ENCODE assay signal across 2 cellular contexts in the genomic region with DNA sequence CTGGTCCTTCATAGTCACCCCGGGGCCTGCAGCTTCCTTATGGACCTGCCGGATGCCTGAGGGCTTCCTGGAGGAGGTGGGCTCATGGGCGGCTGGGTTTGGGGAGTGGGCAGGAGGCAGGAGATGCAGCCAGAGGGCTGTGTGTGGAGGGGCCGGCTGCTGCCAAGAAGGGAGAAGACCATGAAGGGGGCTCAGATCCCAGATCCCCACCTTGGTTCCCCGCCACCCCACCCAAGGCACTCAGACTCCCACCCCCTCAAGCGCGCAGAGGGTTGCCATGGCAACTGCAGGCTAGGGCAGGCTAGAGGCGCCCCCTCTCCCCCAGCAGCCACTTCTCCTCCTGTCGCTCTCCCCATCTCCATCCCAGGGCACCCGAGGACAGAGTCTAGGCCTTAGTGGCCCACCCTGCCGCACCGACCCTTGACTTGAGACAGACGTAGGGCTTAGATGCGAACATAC.
TF ChIP-seq lines count a peak whose summit lies in the region.

No MANE protein-coding gene starts in this region.

TF ChIP-seq in K562, 482 proteins besides CTCF, POLR2A, EP300 and RAD21:
- TF ChIP-seq ZFP36 (IDR thresholded peaks at IDR 0.05; ENCODE audit: low read depth, low read length, partially characterized antibody) (peak; percentile 64), MEIS2 (IDR thresholded peaks at IDR 0.05; ENCODE audit: partially characterized antibody) (no peak), RFX1 (IDR thresholded peaks at IDR 0.05) (peak; percentile 69), TAL1 (IDR thresholded peaks at IDR 0.05) (no peak)
- TF ChIP-seq, protein P1, sequence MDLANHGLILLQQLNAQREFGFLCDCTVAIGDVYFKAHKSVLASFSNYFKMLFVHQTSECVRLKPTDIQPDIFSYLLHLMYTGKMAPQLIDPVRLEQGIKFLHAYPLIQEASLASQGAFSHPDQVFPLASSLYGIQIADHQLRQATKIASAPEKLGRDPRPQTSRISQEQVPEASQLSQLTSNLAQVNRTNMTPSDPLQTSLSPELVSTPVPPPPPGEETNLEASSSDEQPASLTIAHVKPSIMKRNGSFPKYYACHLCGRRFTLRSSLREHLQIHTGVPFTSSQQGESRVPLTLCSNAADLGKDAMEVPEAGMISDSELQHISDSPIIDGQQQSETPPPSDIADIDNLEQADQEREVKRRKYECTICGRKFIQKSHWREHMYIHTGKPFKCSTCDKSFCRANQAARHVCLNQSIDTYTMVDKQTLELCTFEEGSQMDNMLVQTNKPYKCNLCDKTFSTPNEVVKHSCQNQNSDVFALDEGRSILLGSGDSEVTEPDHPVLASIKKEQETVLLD (IDR thresholded peaks at IDR 0.05), result no peak

TF ChIP-seq in HepG2, 621 proteins besides CTCF, POLR2A, EP300 and RAD21:
- TF ChIP-seq ZNF768 (CRISPR knock-in tag; IDR thresholded peaks at IDR 0.05), result peak; percentile 71; the same call in 1 of the 2 replicates
- TF ChIP-seq, protein P2, sequence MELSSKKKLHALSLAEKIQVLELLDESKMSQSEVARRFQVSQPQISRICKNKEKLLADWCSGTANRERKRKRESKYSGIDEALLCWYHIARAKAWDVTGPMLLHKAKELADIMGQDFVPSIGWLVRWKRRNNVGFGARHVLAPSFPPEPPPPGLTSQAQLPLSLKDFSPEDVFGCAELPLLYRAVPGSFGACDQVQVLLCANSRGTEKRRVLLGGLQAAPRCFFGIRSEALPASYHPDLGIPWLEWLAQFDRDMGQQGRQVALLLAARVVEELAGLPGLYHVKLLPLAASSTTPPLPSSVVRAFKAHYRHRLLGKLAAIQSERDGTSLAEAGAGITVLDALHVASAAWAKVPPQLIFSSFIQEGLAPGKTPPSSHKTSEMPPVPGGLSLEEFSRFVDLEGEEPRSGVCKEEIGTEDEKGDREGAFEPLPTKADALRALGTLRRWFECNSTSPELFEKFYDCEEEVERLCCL (CRISPR knock-in tag; IDR thresholded peaks at IDR 0.05; ENCODE audit: borderline replicate concordance), result no peak
- TF ChIP-seq, protein P3, sequence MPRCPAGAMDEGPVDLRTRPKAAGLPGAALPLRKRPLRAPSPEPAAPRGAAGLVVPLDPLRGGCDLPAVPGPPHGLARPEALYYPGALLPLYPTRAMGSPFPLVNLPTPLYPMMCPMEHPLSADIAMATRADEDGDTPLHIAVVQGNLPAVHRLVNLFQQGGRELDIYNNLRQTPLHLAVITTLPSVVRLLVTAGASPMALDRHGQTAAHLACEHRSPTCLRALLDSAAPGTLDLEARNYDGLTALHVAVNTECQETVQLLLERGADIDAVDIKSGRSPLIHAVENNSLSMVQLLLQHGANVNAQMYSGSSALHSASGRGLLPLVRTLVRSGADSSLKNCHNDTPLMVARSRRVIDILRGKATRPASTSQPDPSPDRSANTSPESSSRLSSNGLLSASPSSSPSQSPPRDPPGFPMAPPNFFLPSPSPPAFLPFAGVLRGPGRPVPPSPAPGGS (CRISPR knock-in tag; IDR thresholded peaks at IDR 0.05), result no peak
